In the genomic region with DNA sequence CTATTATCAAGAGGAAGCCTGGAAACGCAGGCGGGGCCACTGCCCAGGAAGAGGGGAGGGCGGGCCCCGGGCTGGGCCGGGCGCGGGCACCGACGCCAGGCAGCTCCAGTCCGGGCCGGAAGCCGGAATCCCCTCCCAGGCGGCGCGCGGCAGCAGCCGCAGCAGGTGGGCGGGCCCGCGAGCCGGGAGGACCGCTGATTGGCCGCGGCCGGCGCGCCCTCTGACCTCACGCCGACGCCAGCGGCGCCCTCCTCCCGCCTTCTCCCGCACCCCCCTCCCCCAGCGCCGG, we compare ENCODE assay signal across 8 cellular contexts. TPM values are rescaled to one million over a fixed set of nuclear protein-coding genes. Genes with fewer than 3 reads are reported as not detected.
DNase-seq lines count a peak whose midpoint lies in the region; ATAC-seq, FAIRE-seq and TF ChIP-seq lines count a peak whose summit lies in the region.

No MANE protein-coding gene starts in this region.

- peaks cover 12 to 42% (median 21%) of the 10 kb centered on the region in 4 donors for H3K4me1 ChIP-seq in upper lobe of left lung

- 0 to 4% methylated on average over 5 to 24 of the region's 36 CpGs for WGBS in upper lobe of left lung, 2 donors

- TF ChIP-seq POLR2A in GM12892 (IDR thresholded peaks at IDR 0.05; ENCODE audit: low read depth, low read length) (no peak), upper lobe of left lung (IDR thresholded peaks at IDR 0.05) (no peak)

- ATAC-seq in HG02852 (IDR thresholded peaks at IDR 0.05; ENCODE audit: unreplicated experiment) (peak; percentile 86), T-cell (replicated peaks in 1 of 4) (peak; percentile 92 to 95 (median 94)), left cardiac atrium (peak; percentile 97 to 98), upper lobe of left lung (ENCODE audit: low FRiP score in 2 of 2) (peak; percentile 97 to 99)

- peak overlapping the region; percentile 90 to 95 (median 92) for H3K4me3 Mint-ChIP-seq in T-cell

- intact Hi-C loops in left cardiac atrium (cut with DNase I) = no loop called here
- intact Hi-C loops in posterior vena cava (cut with DNase I) = no loop called here

- POLR2A ChIA-PET in T-cell (lab: Charles Lee) = interaction anchor here (0.6 to 1.5 kb wide), 5 partner anchors 21 to 38 kb away, joined by 3 to 7 read pairs (median 6); a partner anchor contains a TSS

- CTCF ChIA-PET in T-cell (lab: Charles Lee) = interaction anchor here in 1 of 2 donors (0.6 to 1.5 kb wide), 3 partner anchors 34 to 144 kb away, joined by 3 to 7 read pairs (median 4); a partner anchor contains a TSS

- H3K4me1 Mint-ChIP-seq in T-cell = peaks cover 32 to 36% (median 34%) of the 10 kb centered on the region in 3 donors

- no peak for TF ChIP-seq EP300 in upper lobe of left lung (IDR thresholded peaks at IDR 0.05)

- peaks cover 6 to 17% (median 11%) of the 10 kb centered on the region in 4 donors for H3K36me3 ChIP-seq in upper lobe of left lung

- H3K27ac Mint-ChIP-seq in T-cell = peak overlapping the region; percentile 78 to 91

- peak; percentile 96 for DNase-seq in GM12892 (ENCODE audit: insufficient read length)
- peak; percentile 40 for DNase-seq in NCI-H1436 treated with DMSO at 0.1 percent for 48 hours (lab: John Stamatoyannopoulos, UW)
- peak; percentile 74 to 93 (median 87) for DNase-seq in T-cell
- DNase-seq in amniotic stem cell (lab: John Stamatoyannopoulos, UW) = peak; percentile 84
- DNase-seq in left cardiac atrium = peak; percentile 95
- peak; percentile 98 for DNase-seq in posterior vena cava (ENCODE audit: low spot score)
- peak; percentile 98 to 99 for DNase-seq in upper lobe of left lung

- H3K9me3 Mint-ChIP-seq in T-cell = no peaks in the 10 kb centered on the region

- H3K27ac ChIP-seq in upper lobe of left lung = peak overlapping the region; percentile 95 to 100 (median 100)

- no peaks in the 10 kb centered on the region for H3K27me3 ChIP-seq in upper lobe of left lung

- H3K9me3 ChIP-seq in upper lobe of left lung = no peaks in the 10 kb centered on the region

- no peak for TF ChIP-seq CTCF in upper lobe of left lung (IDR thresholded peaks at IDR 0.05)

- peak overlapping the region; percentile 27 to 86 (median 70) for H3K4me3 ChIP-seq in upper lobe of left lung

- peak; percentile 91 for FAIRE-seq in GM12892 (lab: Jason Lieb, UNC)

- no peaks in the 10 kb centered on the region for H3K27me3 Mint-ChIP-seq in T-cell

- H3K36me3 Mint-ChIP-seq in T-cell = peaks cover 8% of the 10 kb centered on the region

RNA-seq across cellular contexts. Expression of a gene that starts 0.4 kb away (rescaled TPM):
- 29.8 TPM for polyA plus RNA-seq in GM12892 (2012; ENCODE audit: missing spikeins)
- 100 to 1,000 TPM in 2 of 5 donors, 10 to 100 TPM in 3; 56.3 to 106 (median 63.8) TPM for total RNA-seq in T-cell
- total RNA-seq in left cardiac atrium = 10 to 100 TPM; 60.7 to 73.0 TPM
- total RNA-seq in posterior vena cava = 10 to 100 TPM; 59.0 to 79.2 TPM
- 10 to 100 TPM; 50.3 to 95.9 (median 62.5) TPM for total RNA-seq in upper lobe of left lung

RNA-seq across cellular contexts. Expression of a gene that starts 21.3 kb away (rescaled TPM):
- 12.6 TPM for polyA plus RNA-seq in GM12892 (2012; ENCODE audit: missing spikeins)
- total RNA-seq in T-cell (10 to 100 TPM; 14.8 to 38.5 (median 31.6) TPM), left cardiac atrium (10 to 100 TPM; 14.3 to 24.8 TPM), posterior vena cava (10 to 100 TPM; 21.7 to 24.4 TPM), upper lobe of left lung (10 to 100 TPM; 15.7 to 52.9 (median 30.7) TPM)

RNA-seq across cellular contexts. Expression of a gene that starts 35.0 kb away (rescaled TPM):
- 35.6 TPM for polyA plus RNA-seq in GM12892 (2012; ENCODE audit: missing spikeins)
- total RNA-seq in T-cell (10 to 100 TPM; 57.1 to 64.5 (median 63.0) TPM), left cardiac atrium (10 to 100 TPM; 40.6 to 44.4 TPM), posterior vena cava (10 to 100 TPM; 43.5 to 50.6 TPM), upper lobe of left lung (10 to 100 TPM; 45.8 to 71.4 (median 56.0) TPM)

Comparison
In these comparisons a context has a peak if more than half of its experiments do, and no peak if none do; other contexts are left out.
1. Peak in every context shown above with its lines: DNase-seq, ATAC-seq, H3K4me3 ChIP-seq and H3K27ac ChIP-seq.
2. DNase-seq: peak in every context shown above with its lines; median percentile 98 in upper lobe of left lung; 98 in posterior vena cava; 96 in GM12892; 95 in left cardiac atrium; 87 in T-cell; 84 in amniotic stem cell; 40 in NCI-H1436 treated with DMSO at 0.1 percent for 48 hours.